10 cellular contexts compared by ENCODE assay signal in genomic region chr2:112967023-112967422, GRCh38. TPM values are rescaled to one million over a fixed set of nuclear protein-coding genes. Genes with fewer than 3 reads are reported as not detected.
"Had no signal": no experiment of that assay in that cellular context is flagged by ENCODE, and none has a peak within 500 bp of the region (broad histone marks: within the 10 kb centered on the region; RNA-seq: fewer than 3 reads in every experiment).

No MANE protein-coding gene starts in this region.

- DNase-seq: IMR-90, KBM-7, KG1 had no signal

- H3K27ac ChIP-seq: HL-60, KMS-11 had no signal

- H3K27ac Mint-ChIP-seq: IgD-negative memory B cell had no signal

- H3K4me2 ChIP-seq: KMS-11 had no signal

- FAIRE-seq: HTR-8/SVneo, K562 had no signal

- H3K4me1 Mint-ChIP-seq: IgD-negative memory B cell had no signal

- ATAC-seq: K562 had no signal

- H3K9ac ChIP-seq: KMS-11 had no signal

- H3K4me3 Mint-ChIP-seq: IgD-negative memory B cell had no signal

- H3K4me3 ChIP-seq: K562 had no signal

- H3K36me3 Mint-ChIP-seq: IgD-negative memory B cell had no signal

RNA-seq across cellular contexts. Expression of gene IL36G, which starts 10.8 kb away (rescaled TPM):
- total RNA-seq: HT-29, HT1080, IMR-90, K562 had no signal
- polyA plus RNA-seq: IgD-negative memory B cell, IMR-90, K562 had no signal

RNA-seq across cellular contexts. Expression of gene IL36A, which starts 38.2 kb away (rescaled TPM):
- total RNA-seq: HT-29, HT1080, IMR-90, K562 had no signal
- polyA plus RNA-seq: IgD-negative memory B cell, IMR-90, K562 had no signal

RNA-seq across cellular contexts. Expression of gene IL37, which starts 56.1 kb away (rescaled TPM):
- total RNA-seq: HT-29, HT1080, IMR-90, K562 had no signal
- polyA plus RNA-seq: IgD-negative memory B cell, K562 had no signal
